In genomic region chr16:74521691-74522090, GRCh38 we compare ENCODE assay signal across 13 cellular contexts.
DNase-seq lines count a peak whose midpoint lies in the region; ATAC-seq and TF ChIP-seq lines count a peak whose summit lies in the region.
"Had no signal": no experiment of that assay in that cellular context is flagged by ENCODE, and none has a peak within 500 bp of the region (broad histone marks: within the 10 kb centered on the region; RNA-seq: fewer than 3 reads in every experiment).

No MANE protein-coding gene starts in this region.

- intact Hi-C loops in PC-9 (cut with micrococcal nuclease; ENCODE audit: unreplicated experiment) (no loop called here), esophagus squamous epithelium (cut with DNase I) (no loop called here)

- no peak overlapping the region for H3K4me3 Mint-ChIP-seq in activated T-cell treated with anti-CD3 and anti-CD28 coated beads, Interleukin-2, amount 50 U/mL, for 24 hours
- no peak overlapping the region for H3K4me3 Mint-ChIP-seq in activated T-cell treated with anti-CD3 and anti-CD28 coated beads, Interleukin-2, amount 50 U/mL, for 4 hours
- H3K4me3 Mint-ChIP-seq: activated CD8-positive, alpha-beta T cell treated with anti-CD3 and anti-CD28 coated beads, Interleukin-2, amount 10 ng/mL, durations not matched to agents 7 days and 5 days; dendritic cell treated with granulocyte-macrophage colony-stimulating factor and Interleukin-4, amounts not matched to agents 40 ng/mL and 50 ng/mL, for 4 days had no signal

- H3K36me3 ChIP-seq in PC-9 (ENCODE audit: low read depth) (no peaks in the 10 kb centered on the region), neuronal stem cell (replicated peaks in 1 of 2; ENCODE audit: control insufficient read depth in 2 of 2, insufficient read depth in 2 of 2, low read length in 2 of 2) (peaks cover 2 to 26% of the 10 kb centered on the region in 2 donors), esophagus squamous epithelium (peaks cover 0 to 20% (median 0%) of the 10 kb centered on the region in 3 donors)
- H3K36me3 ChIP-seq: SJCRH30 had no signal

- no TSS peak for BruUV-seq in PC-9 (replicated peaks; lab: Mats Ljungman, UMichigan)

- POLR2A ChIA-PET in PC-9 (lab: Charles Lee; ENCODE audit: unreplicated experiment) = no interaction called here

- peaks cover 33% of the 10 kb centered on the region for H3K4me1 Mint-ChIP-seq in activated T-cell treated with anti-CD3 and anti-CD28 coated beads, Interleukin-2, amount 50 U/mL, for 24 hours (ENCODE audit: low read depth)
- peaks cover 21% of the 10 kb centered on the region for H3K4me1 Mint-ChIP-seq in activated T-cell treated with anti-CD3 and anti-CD28 coated beads, Interleukin-2, amount 50 U/mL, for 4 hours (ENCODE audit: low read depth)

- H3K4me2 ChIP-seq in PC-9 (no peak overlapping the region), neuronal stem cell (ENCODE audit: insufficient read depth, low read length, poor library complexity, severe bottlenecking) (no peak overlapping the region)

- H2BK15ac ChIP-seq in neuronal stem cell (ENCODE audit: low read length) = no peak overlapping the region

- no CpG with 5 or more reads among the region's 4 CpGs for WGBS in neuronal stem cell (ENCODE audit: extremely low coverage in 2 of 2, insufficient read length in 2 of 2, insufficient replicate concordance in 1 of 2), 2 donors
- WGBS in esophagus squamous epithelium, 2 donors = 44 to 53% methylated on average over 4 of the region's 4 CpGs

- H3K27me3 Mint-ChIP-seq in activated T-cell treated with anti-CD3 and anti-CD28 coated beads, Interleukin-2, amount 50 U/mL, for 24 hours = no peaks in the 10 kb centered on the region
- no peaks in the 10 kb centered on the region for H3K27me3 Mint-ChIP-seq in activated T-cell treated with anti-CD3 and anti-CD28 coated beads, Interleukin-2, amount 50 U/mL, for 4 hours (ENCODE audit: low read depth)
- H3K27me3 Mint-ChIP-seq: dendritic cell treated with granulocyte-macrophage colony-stimulating factor and Interleukin-4, amounts not matched to agents 40 ng/mL and 50 ng/mL, for 4 days had no signal

- no peak overlapping the region for H4K8ac ChIP-seq in neuronal stem cell (ENCODE audit: low read depth, low read length)

- no peak overlapping the region for H2BK5ac ChIP-seq in neuronal stem cell (ENCODE audit: low read length)

- no peak overlapping the region for H2AK5ac ChIP-seq in neuronal stem cell (ENCODE audit: low read depth, low read length)

- no peak overlapping the region for H3K14ac ChIP-seq in neuronal stem cell (ENCODE audit: low read length)

- DNase-seq in activated T-cell treated with anti-CD3 and anti-CD28 coated beads, Interleukin-2, amount 50 U/mL, for 24 hours = no peak
- DNase-seq in activated T-cell treated with anti-CD3 and anti-CD28 coated beads, Interleukin-2, amount 50 U/mL, for 4 hours = no peak
- peak; percentile 80 for DNase-seq in astrocyte of the hippocampus (ENCODE audit: low read depth, low spot score)
- DNase-seq in hippocampal formation (lab: John Stamatoyannopoulos, UW) = peak; percentile 27 to 40
- peak in 36 of 49 donors; percentile 2 to 81 (median 34) for DNase-seq in substantia nigra (lab: John Stamatoyannopoulos, UW)
- DNase-seq in PC-9 = no peak
- DNase-seq in neuronal stem cell (ENCODE audit: low spot score) = no peak
- no peak for DNase-seq in esophagus squamous epithelium (lab: John Stamatoyannopoulos, UW)
- DNase-seq: activated CD8-positive, alpha-beta T cell treated with anti-CD3 and anti-CD28 coated beads, Interleukin-2, amount 10 ng/mL, durations not matched to agents 7 days and 5 days; NCI-H2081 treated with DMSO at 0.1 percent for 48 hours; SJCRH30 had no signal

- H3K79me1 ChIP-seq in neuronal stem cell (ENCODE audit: low read depth, low read length) = no peaks in the 10 kb centered on the region

- H4K91ac ChIP-seq in neuronal stem cell (ENCODE audit: low read depth, low read length, poor library complexity) = no peak overlapping the region

- no peaks in the 10 kb centered on the region for H3K9me2 ChIP-seq in PC-9 (ENCODE audit: insufficient read depth)

- no peak overlapping the region for H3K18ac ChIP-seq in neuronal stem cell (ENCODE audit: low read length)

- no peak overlapping the region for H3K9ac ChIP-seq in neuronal stem cell (ENCODE audit: low read depth, low read length, poor library complexity)

- no peak for ATAC-seq in activated T-cell treated with anti-CD3 and anti-CD28 coated beads, Interleukin-2, amount 50 U/mL, for 4 hours
- ATAC-seq: activated CD8-positive, alpha-beta T cell treated with anti-CD3 and anti-CD28 coated beads, Interleukin-2, amount 10 ng/mL, durations not matched to agents 7 days and 5 days had no signal

- H3F3A ChIP-seq in PC-9 (ENCODE audit: insufficient read depth, low read depth) = no peaks in the 10 kb centered on the region

- 0 out of 2 replicates have a peak, but pooled peaks cover 5% of the 10 kb centered on the region for H4K20me1 ChIP-seq in PC-9 (ENCODE audit: insufficient read depth)

- no peak overlapping the region for H3K4ac ChIP-seq in neuronal stem cell (ENCODE audit: low read length)

- CTCF ChIA-PET in PC-9 (lab: Charles Lee) = no interaction called here

- H3K4me3 ChIP-seq in PC-9 (no peak overlapping the region), neuronal stem cell (ENCODE audit: low read length in 2 of 2) (no peak overlapping the region), esophagus squamous epithelium (no peak overlapping the region)
- H3K4me3 ChIP-seq: SJCRH30, thoracic aorta had no signal

- peaks cover 58% of the 10 kb centered on the region for H3K36me3 Mint-ChIP-seq in activated T-cell treated with anti-CD3 and anti-CD28 coated beads, Interleukin-2, amount 50 U/mL, for 24 hours (ENCODE audit: low read depth)
- H3K36me3 Mint-ChIP-seq in activated T-cell treated with anti-CD3 and anti-CD28 coated beads, Interleukin-2, amount 50 U/mL, for 4 hours (ENCODE audit: insufficient read depth) = peaks cover 39% of the 10 kb centered on the region

- H3K27me3 ChIP-seq in PC-9 (ENCODE audit: insufficient read depth, low read depth) (no peaks in the 10 kb centered on the region), neuronal stem cell (ENCODE audit: control insufficient read depth in 3 of 3, insufficient read depth in 3 of 3, low read depth in 1 of 3, low read length in 3 of 3) (no peaks in the 10 kb centered on the region), esophagus squamous epithelium (no peaks in the 10 kb centered on the region)
- H3K27me3 ChIP-seq: SJCRH30 had no signal

- H3K9me3 ChIP-seq in PC-9 (ENCODE audit: insufficient read depth, low read depth) (no peaks in the 10 kb centered on the region), neuronal stem cell (replicated peaks in 1 of 2; ENCODE audit: control insufficient read depth in 2 of 2, insufficient read depth in 1 of 2, low read depth in 1 of 2, low read length in 2 of 2) (peaks cover 0 to 13% of the 10 kb centered on the region in 2 donors), esophagus squamous epithelium (no peaks in the 10 kb centered on the region)
- H3K9me3 ChIP-seq: SJCRH30, thoracic aorta had no signal

- no peak overlapping the region for H2BK120ac ChIP-seq in neuronal stem cell (ENCODE audit: low read depth, low read length)

- H3K23ac ChIP-seq in neuronal stem cell (ENCODE audit: low read depth, low read length, poor library complexity) = no peak overlapping the region

- H3K4me1 ChIP-seq in PC-9 (replicated peaks; ENCODE audit: insufficient read depth) (no peaks in the 10 kb centered on the region), neuronal stem cell (ENCODE audit: control insufficient read depth in 2 of 2, insufficient read depth in 1 of 2, low read depth in 1 of 2, low read length in 2 of 2) (peaks cover 0 to 2% of the 10 kb centered on the region in 2 donors), esophagus squamous epithelium (no peaks in the 10 kb centered on the region)
- H3K4me1 ChIP-seq: SJCRH30 had no signal

- H3K27ac Mint-ChIP-seq in activated T-cell treated with anti-CD3 and anti-CD28 coated beads, Interleukin-2, amount 50 U/mL, for 24 hours = peak overlapping the region; percentile 1
- H3K27ac Mint-ChIP-seq: activated CD8-positive, alpha-beta T cell treated with anti-CD3 and anti-CD28 coated beads, Interleukin-2, amount 10 ng/mL, durations not matched to agents 7 days and 5 days; dendritic cell treated with granulocyte-macrophage colony-stimulating factor and Interleukin-4, amounts not matched to agents 40 ng/mL and 50 ng/mL, for 4 days had no signal

- TF ChIP-seq POLR2A in esophagus squamous epithelium (IDR thresholded peaks at IDR 0.05) = no peak

- H3K27ac ChIP-seq in substantia nigra (ENCODE audit: low read depth, low read length, poor library complexity, severe bottlenecking) (peak overlapping the region; percentile 66), PC-9 (no peak overlapping the region), neuronal stem cell (replicated peaks; ENCODE audit: low read length) (no peak overlapping the region), esophagus squamous epithelium (no peak overlapping the region)
- H3K27ac ChIP-seq: SJCRH30, thoracic aorta had no signal

- H2AFZ ChIP-seq in PC-9 = no peak overlapping the region
- no peak overlapping the region for H2AFZ ChIP-seq in neuronal stem cell (ENCODE audit: low read length)

- H3K79me2 ChIP-seq in PC-9 (ENCODE audit: low read depth) = no peaks in the 10 kb centered on the region; the same call in 1 of the 2 replicates

- TF ChIP-seq CTCF in PC-9 (conservative IDR thresholded peaks at IDR 0.05) (no peak), esophagus squamous epithelium (IDR thresholded peaks at IDR 0.05) (no peak)

- no peak overlapping the region for H2BK12ac ChIP-seq in neuronal stem cell (ENCODE audit: low read length)

- H3K9me3 Mint-ChIP-seq in activated T-cell treated with anti-CD3 and anti-CD28 coated beads, Interleukin-2, amount 50 U/mL, for 24 hours = no peaks in the 10 kb centered on the region
- H3K9me3 Mint-ChIP-seq in activated T-cell treated with anti-CD3 and anti-CD28 coated beads, Interleukin-2, amount 50 U/mL, for 4 hours = peaks cover 7% of the 10 kb centered on the region
- H3K9me3 Mint-ChIP-seq: dendritic cell treated with granulocyte-macrophage colony-stimulating factor and Interleukin-4, amounts not matched to agents 40 ng/mL and 50 ng/mL, for 4 days had no signal

Comparison
In these comparisons a context has a peak if more than half of its experiments do, and no peak if none do; other contexts are left out.
1. DNase-seq: peak in astrocyte of the hippocampus (single experiment), hippocampal formation (2 of 2) and substantia nigra (36 of 49); none in activated T-cell treated with anti-CD3 and anti-CD28 coated beads, Interleukin-2, amount 50 U/mL, for 24 hours (single experiment), activated T-cell treated with anti-CD3 and anti-CD28 coated beads, Interleukin-2, amount 50 U/mL, for 4 hours (single experiment), PC-9 (0 of 2), neuronal stem cell (single experiment) and esophagus squamous epithelium (single experiment).